ENCODE assay signal across 8 cellular contexts in the genomic region with DNA sequence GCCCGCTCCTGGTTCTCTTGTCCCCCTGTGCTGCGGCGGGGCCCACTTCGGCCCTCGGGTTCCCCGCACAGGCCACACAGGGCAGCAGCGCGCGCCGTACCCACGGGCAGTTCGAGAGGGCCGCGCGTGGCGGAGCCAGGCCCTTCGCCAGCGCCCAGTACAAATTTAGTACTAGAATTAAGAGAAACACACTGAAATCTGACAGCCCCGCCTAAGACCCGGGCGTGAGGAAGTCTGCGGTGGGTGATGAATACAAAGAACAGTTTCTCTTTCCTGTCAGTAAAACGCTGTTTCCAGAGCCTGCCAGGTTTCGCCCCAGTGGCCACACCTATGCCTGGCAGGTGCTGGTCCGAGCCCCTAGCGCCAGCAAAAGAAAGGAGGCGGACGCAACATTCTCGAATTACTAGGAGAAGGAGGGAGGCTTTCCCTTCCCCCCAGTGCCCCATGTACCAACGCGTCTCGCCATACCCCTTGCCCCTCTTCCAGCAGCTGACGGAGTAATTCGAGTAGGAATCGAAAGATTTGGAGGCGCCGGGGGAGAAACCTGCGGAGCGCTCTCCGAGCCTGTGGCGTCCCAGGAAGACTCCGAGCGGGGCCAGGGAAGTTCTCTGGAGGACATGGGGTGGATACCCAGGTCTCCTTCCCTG. TPM values are rescaled to one million over a fixed set of nuclear protein-coding genes. Genes with fewer than 3 reads are reported as not detected.
DNase-seq lines count a peak whose midpoint lies in the region; ATAC-seq and TF ChIP-seq lines count a peak whose summit lies in the region.

No MANE protein-coding gene starts in this region.

- TF ChIP-seq CTCF in fibroblast of lung (conservative IDR thresholded peaks at IDR 0.05 in 1 of 2, IDR thresholded peaks at IDR 0.05 in 1 of 2; ENCODE audit: low read depth in 1 of 2, low read length in 2 of 2), result peak in 1 of 2 donors; percentile 8
- peak; percentile 53 for TF ChIP-seq CTCF in neural cell (IDR thresholded peaks at IDR 0.05; ENCODE audit: poor library complexity, severe bottlenecking)

- no peaks in the 10 kb centered on the region for H3K9me2 ChIP-seq in neural cell (ENCODE audit: insufficient read depth, low read length)

- peak overlapping the region; percentile 71 for H2AFZ ChIP-seq in fibroblast of lung (ENCODE audit: low read length)
- peak overlapping the region; percentile 70 for H2AFZ ChIP-seq in neural cell (ENCODE audit: low read depth, low read length)

- TF ChIP-seq RAD21 in neural cell (conservative IDR thresholded peaks at IDR 0.05), result no peak

- peaks cover 12% of the 10 kb centered on the region for H3K36me3 Mint-ChIP-seq in activated T-cell treated with anti-CD3 and anti-CD28 coated beads, Interleukin-2, amount 50 U/mL, for 24 hours (ENCODE audit: low read depth)

- ATAC-seq in GM19372 (IDR thresholded peaks at IDR 0.05; ENCODE audit: low read depth, unreplicated experiment) (peak; percentile 37), HG03565 (IDR thresholded peaks at IDR 0.05; ENCODE audit: unreplicated experiment) (peak; percentile 30)

- H4K20me1 ChIP-seq in BLaER1 (peaks cover 29% of the 10 kb centered on the region), fibroblast of lung (ENCODE audit: control insufficient read depth, extremely low read depth, insufficient read depth, low read length) (no peaks in the 10 kb centered on the region), neural cell (ENCODE audit: insufficient read depth) (no peaks in the 10 kb centered on the region)

- H3K79me2 ChIP-seq in fibroblast of lung (ENCODE audit: control insufficient read depth, insufficient read depth, low read length), result peaks cover 30% of the 10 kb centered on the region
- H3K79me2 ChIP-seq in neural cell (replicated peaks; ENCODE audit: insufficient read depth, low read length), result no peaks in the 10 kb centered on the region

- no peaks in the 10 kb centered on the region for H3F3A ChIP-seq in neural cell (ENCODE audit: insufficient read depth, low read length, poor library complexity, severe bottlenecking)

- H3K27me3 Mint-ChIP-seq in activated T-cell treated with anti-CD3 and anti-CD28 coated beads, Interleukin-2, amount 50 U/mL, for 24 hours, result no peaks in the 10 kb centered on the region

- H3K27ac ChIP-seq in BLaER1, result peak overlapping the region; percentile 71
- H3K27ac ChIP-seq in fibroblast of lung (ENCODE audit: insufficient read depth, low read length), result peak overlapping the region; percentile 97
- H3K27ac ChIP-seq in neural cell (ENCODE audit: low read length), result no peak overlapping the region

- H3K4me1 ChIP-seq in BLaER1 (peaks cover 44% of the 10 kb centered on the region), NT2/D1 (ENCODE audit: insufficient read depth, insufficient read length) (no peaks in the 10 kb centered on the region), fibroblast of lung (ENCODE audit: control insufficient read depth, extremely low read depth, insufficient read depth, low read length) (peaks cover 9% of the 10 kb centered on the region)

- H3K4me3 ChIP-seq in BLaER1 (peak overlapping the region; percentile 85), NT2/D1 (ENCODE audit: insufficient read length, low read depth) (peak overlapping the region; percentile 75), fibroblast of lung (replicated peaks in 1 of 4; ENCODE audit: control extremely low read depth in 1 of 4, insufficient read depth in 1 of 4, low read depth in 3 of 4, low read length in 4 of 4) (peak overlapping the region; percentile 85 to 96 (median 91)), neural cell (ENCODE audit: low read length) (peak overlapping the region; percentile 90)

- DNase-seq in NT2/D1 (ENCODE audit: low read depth, low spot score), result peak; percentile 46
- DNase-seq in activated T-cell treated with anti-CD3 and anti-CD28 coated beads, Interleukin-2, amount 50 U/mL, for 24 hours, result peak; percentile 85
- DNase-seq in fibroblast of lung (ENCODE audit: low read depth in 2 of 2), result peak in 1 of 2 donors; percentile 54
- DNase-seq in stromal cell of bone marrow (ENCODE audit: low read depth), result peak; percentile 21

- peaks cover 75% of the 10 kb centered on the region for H3K4me1 Mint-ChIP-seq in activated T-cell treated with anti-CD3 and anti-CD28 coated beads, Interleukin-2, amount 50 U/mL, for 24 hours (ENCODE audit: low read depth)

- H3K9ac ChIP-seq in BLaER1, result peak overlapping the region; percentile 82
- peak overlapping the region; percentile 67 for H3K9ac ChIP-seq in NT2/D1 (ENCODE audit: insufficient read length, low read depth)
- peak overlapping the region; percentile 46 for H3K9ac ChIP-seq in fibroblast of lung (ENCODE audit: insufficient read depth, low read length)
- H3K9ac ChIP-seq in neural cell (ENCODE audit: low read length), result peak overlapping the region; percentile 73

- no peaks in the 10 kb centered on the region for H3K9me3 ChIP-seq in BLaER1
- H3K9me3 ChIP-seq in NT2/D1 (ENCODE audit: insufficient read depth, low read length), result no peaks in the 10 kb centered on the region
- H3K9me3 ChIP-seq in fibroblast of lung (ENCODE audit: control insufficient read depth, insufficient read depth, low read depth, low read length), result no peaks in the 10 kb centered on the region
- no peaks in the 10 kb centered on the region for H3K9me3 ChIP-seq in neural cell (ENCODE audit: low read length)

- no peak for TF ChIP-seq EP300 in neural cell (conservative IDR thresholded peaks at IDR 0.05; ENCODE audit: poor library complexity, severe bottlenecking)

- peak overlapping the region; percentile 97 for H3K27ac Mint-ChIP-seq in activated T-cell treated with anti-CD3 and anti-CD28 coated beads, Interleukin-2, amount 50 U/mL, for 24 hours

- H3K4me2 ChIP-seq in BLaER1 (peak overlapping the region; percentile 97), fibroblast of lung (ENCODE audit: extremely low read depth, insufficient read depth, low read length) (peak overlapping the region; percentile 89), neural cell (ENCODE audit: low read length) (peak overlapping the region; percentile 76)

- peak overlapping the region; percentile 94 for H3K4me3 Mint-ChIP-seq in activated T-cell treated with anti-CD3 and anti-CD28 coated beads, Interleukin-2, amount 50 U/mL, for 24 hours

- H3K9me3 Mint-ChIP-seq in activated T-cell treated with anti-CD3 and anti-CD28 coated beads, Interleukin-2, amount 50 U/mL, for 24 hours, result no peaks in the 10 kb centered on the region

- H3K36me3 ChIP-seq in BLaER1 (peaks cover 1% of the 10 kb centered on the region), NT2/D1 (ENCODE audit: insufficient read depth, insufficient read length, low read length) (peaks cover 2% of the 10 kb centered on the region), fibroblast of lung (ENCODE audit: control insufficient read depth, insufficient read depth, low read length) (peaks cover under 1% of the 10 kb centered on the region), neural cell (ENCODE audit: insufficient read depth, low read length) (no peaks in the 10 kb centered on the region)

- no peaks in the 10 kb centered on the region for H3K27me3 ChIP-seq in BLaER1
- H3K27me3 ChIP-seq in NT2/D1 (ENCODE audit: insufficient read depth, insufficient read length), result no peaks in the 10 kb centered on the region
- no peaks in the 10 kb centered on the region for H3K27me3 ChIP-seq in fibroblast of lung (ENCODE audit: control insufficient read depth, insufficient read depth, low read length)
- H3K27me3 ChIP-seq in neural cell (ENCODE audit: insufficient read depth, low read depth, low read length), result peaks cover 15% of the 10 kb centered on the region

TF ChIP-seq in neural cell, 6 proteins besides CTCF, POLR2A, EP300 and RAD21:
- TF ChIP-seq POLR2AphosphoS5 (IDR thresholded peaks at IDR 0.05) (no peak), TAF1 (IDR thresholded peaks at IDR 0.05; ENCODE audit: low read depth) (no peak), MXI1 (conservative IDR thresholded peaks at IDR 0.05; ENCODE audit: poor library complexity, severe bottlenecking) (no peak), SMC3 (conservative IDR thresholded peaks at IDR 0.05; ENCODE audit: poor library complexity) (no peak), EZH2 (IDR thresholded peaks at IDR 0.05; ENCODE audit: borderline replicate concordance, insufficient read depth, low read length, poor library complexity, severe bottlenecking) (no peak)
- TF ChIP-seq, protein P1, sequence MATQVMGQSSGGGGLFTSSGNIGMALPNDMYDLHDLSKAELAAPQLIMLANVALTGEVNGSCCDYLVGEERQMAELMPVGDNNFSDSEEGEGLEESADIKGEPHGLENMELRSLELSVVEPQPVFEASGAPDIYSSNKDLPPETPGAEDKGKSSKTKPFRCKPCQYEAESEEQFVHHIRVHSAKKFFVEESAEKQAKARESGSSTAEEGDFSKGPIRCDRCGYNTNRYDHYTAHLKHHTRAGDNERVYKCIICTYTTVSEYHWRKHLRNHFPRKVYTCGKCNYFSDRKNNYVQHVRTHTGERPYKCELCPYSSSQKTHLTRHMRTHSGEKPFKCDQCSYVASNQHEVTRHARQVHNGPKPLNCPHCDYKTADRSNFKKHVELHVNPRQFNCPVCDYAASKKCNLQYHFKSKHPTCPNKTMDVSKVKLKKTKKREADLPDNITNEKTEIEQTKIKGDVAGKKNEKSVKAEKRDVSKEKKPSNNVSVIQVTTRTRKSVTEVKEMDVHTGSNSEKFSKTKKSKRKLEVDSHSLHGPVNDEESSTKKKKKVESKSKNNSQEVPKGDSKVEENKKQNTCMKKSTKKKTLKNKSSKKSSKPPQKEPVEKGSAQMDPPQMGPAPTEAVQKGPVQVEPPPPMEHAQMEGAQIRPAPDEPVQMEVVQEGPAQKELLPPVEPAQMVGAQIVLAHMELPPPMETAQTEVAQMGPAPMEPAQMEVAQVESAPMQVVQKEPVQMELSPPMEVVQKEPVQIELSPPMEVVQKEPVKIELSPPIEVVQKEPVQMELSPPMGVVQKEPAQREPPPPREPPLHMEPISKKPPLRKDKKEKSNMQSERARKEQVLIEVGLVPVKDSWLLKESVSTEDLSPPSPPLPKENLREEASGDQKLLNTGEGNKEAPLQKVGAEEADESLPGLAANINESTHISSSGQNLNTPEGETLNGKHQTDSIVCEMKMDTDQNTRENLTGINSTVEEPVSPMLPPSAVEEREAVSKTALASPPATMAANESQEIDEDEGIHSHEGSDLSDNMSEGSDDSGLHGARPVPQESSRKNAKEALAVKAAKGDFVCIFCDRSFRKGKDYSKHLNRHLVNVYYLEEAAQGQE (IDR thresholded peaks at IDR 0.05; ENCODE audit: borderline replicate concordance), result no peak

RNA-seq across cellular contexts. Expression of a gene that starts 0.6 kb away (rescaled TPM):
- 101 and 170 TPM in 2 replicates for total RNA-seq in fibroblast of lung
- polyA plus RNA-seq in fibroblast of lung (57.6 and 101 TPM in 2 replicates), neural cell (2.1 and 2.5 TPM in 2 replicates)
- 27.9 and 52.6 TPM in 2 replicates for polyA plus RNA-seq in fibroblast of lung (2012)
- polyA minus RNA-seq in fibroblast of lung (ENCODE audit: low replicate concordance) (26.4 and 42.5 TPM in 2 replicates), neural cell (6.8 and 11.7 TPM in 2 replicates)

RNA-seq across cellular contexts. Expression of a gene that starts 48.1 kb away (rescaled TPM):
- not detected in 2 replicates for total RNA-seq in fibroblast of lung
- not detected in 2 replicates for polyA plus RNA-seq in fibroblast of lung
- not detected in 2 replicates for polyA plus RNA-seq in fibroblast of lung (2012)
- polyA minus RNA-seq in fibroblast of lung (ENCODE audit: low replicate concordance), result not detected in 2 replicates
- polyA plus RNA-seq in neural cell, result not detected in 2 replicates
- not detected in 2 replicates for polyA minus RNA-seq in neural cell
